ENCODE assay signal across 9 cellular contexts in the genomic region with DNA sequence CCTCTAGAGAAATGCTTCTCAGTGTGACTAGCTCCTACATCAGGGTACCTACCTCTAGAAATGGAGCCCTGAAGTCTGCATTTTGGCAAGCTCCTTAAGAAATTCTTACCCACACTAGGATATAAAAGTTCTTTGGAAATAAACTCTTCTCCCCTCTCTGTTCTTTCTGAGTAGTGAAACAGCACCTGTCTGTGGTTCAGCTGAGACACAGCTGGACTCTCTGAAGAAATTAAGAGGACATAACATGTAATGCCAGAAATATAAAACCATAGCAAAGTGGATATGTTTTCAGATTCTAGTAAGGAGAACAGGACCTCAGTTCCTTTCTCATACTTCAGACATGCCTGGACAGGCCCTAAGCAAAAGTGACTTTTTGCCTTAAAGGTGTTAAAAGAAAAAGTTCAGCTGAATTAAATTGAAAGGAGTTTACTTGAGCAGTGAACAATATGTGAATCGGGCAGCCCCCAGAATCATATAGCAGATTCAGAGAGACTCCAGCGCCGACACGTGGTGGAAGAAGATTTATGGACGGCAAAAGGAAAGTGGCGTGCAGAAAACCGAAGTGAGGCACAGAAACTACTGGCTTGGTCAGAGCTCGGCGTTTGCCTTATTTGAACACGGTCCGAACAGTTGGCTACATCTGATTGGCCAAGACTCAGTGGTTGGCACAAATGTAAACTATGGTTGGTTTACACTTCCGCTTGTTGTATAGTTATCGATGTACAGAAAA.
A peak's percentile ranks its signal among the peaks of the same experiment; 100 is the strongest.
DNase-seq lines count a peak whose midpoint lies in the region; ATAC-seq and TF ChIP-seq lines count a peak whose summit lies in the region.
"Had no signal": no experiment of that assay in that cellular context is flagged by ENCODE, and none has a peak within 500 bp of the region (broad histone marks: within the 10 kb centered on the region; RNA-seq: fewer than 3 reads in every experiment).

No MANE protein-coding gene starts in this region.

- H4K20me1 ChIP-seq in BLaER1, result no peaks in the 10 kb centered on the region

- peaks cover 5% of the 10 kb centered on the region; the same call in 1 of the 2 replicates for H3K27me3 Mint-ChIP-seq in HFFc6 (ENCODE audit: insufficient read depth)
- H3K27me3 Mint-ChIP-seq in activated B cell treated with CpG ODN at 0.5 μM for 24 hours, result no peaks in the 10 kb centered on the region

- CTCF ChIA-PET in activated B cell treated with CpG ODN at 0.5 μM for 24 hours (lab: Charles Lee), result interaction anchor here (0.9 to 2.0 kb wide), 4 partner anchors 245 to 366 kb away, joined by 3 to 9 read pairs (median 4); a partner anchor contains a TSS

- DNase-seq in HFFc6 (peak; percentile 9), activated B cell treated with CpG ODN at 0.5 μM for 24 hours (no peak), medulla oblongata (ENCODE audit: extremely low spot score) (peak; percentile 24), T-helper 9 cell (no peak), KBM-7 (no peak)

- ATAC-seq in activated B cell treated with CpG ODN at 0.5 μM for 24 hours (ENCODE audit: low read depth) (no peak), HG03097 (IDR thresholded peaks at IDR 0.05; ENCODE audit: low FRiP score, unreplicated experiment) (no peak), HG02763 (IDR thresholded peaks at IDR 0.05; ENCODE audit: unreplicated experiment) (no peak)

- intact Hi-C loops in activated B cell treated with CpG ODN at 0.5 μM for 24 hours (cut with micrococcal nuclease), result loop anchor here (1.0 to 10.0 kb wide), 2 partner anchors 55 to 365 kb away; no protein-coding TSS in a partner anchor

- H3K36me3 Mint-ChIP-seq in HFFc6 (ENCODE audit: low read depth), result no peaks in the 10 kb centered on the region
- peaks cover 48% of the 10 kb centered on the region for H3K36me3 Mint-ChIP-seq in activated B cell treated with CpG ODN at 0.5 μM for 24 hours (ENCODE audit: low read depth)
- H3K36me3 Mint-ChIP-seq: activated naive CD8-positive, alpha-beta T cell had no signal

- peak overlapping the region; percentile 25; the same call in 1 of the 2 replicates for H3K27ac ChIP-seq in BLaER1

- peak overlapping the region; percentile 34; the same call in 1 of the 2 replicates for H3K4me3 Mint-ChIP-seq in HFFc6
- H3K4me3 Mint-ChIP-seq in activated B cell treated with CpG ODN at 0.5 μM for 24 hours, result no peak overlapping the region
- H3K4me3 Mint-ChIP-seq: activated naive CD8-positive, alpha-beta T cell had no signal

- H3K36me3 ChIP-seq in BLaER1, result no peaks in the 10 kb centered on the region

- H3K9me3 Mint-ChIP-seq in HFFc6 (no peaks in the 10 kb centered on the region), activated B cell treated with CpG ODN at 0.5 μM for 24 hours (no peaks in the 10 kb centered on the region)

- in situ Hi-C loops in KBM-7 (cut with MboI; ENCODE audit: low pct_unique_long_range_greater_than_20kb, low sequenced_read_pairs), result no loop called here

- POLR2A ChIA-PET in activated B cell treated with CpG ODN at 0.5 μM for 24 hours (lab: Charles Lee), result interaction anchor here (0.6 kb wide), 1 partner anchor 300 kb away, joined by 4 read pairs; no protein-coding TSS in a partner anchor

- TF ChIP-seq CTCF in HFFc6 (IDR thresholded peaks at IDR 0.05), result peak; percentile 49
- TF ChIP-seq CTCF in activated B cell treated with CpG ODN at 0.5 μM for 24 hours (IDR thresholded peaks at IDR 0.05), result no peak

- H3K4me1 Mint-ChIP-seq in HFFc6 (ENCODE audit: low read depth) (peaks cover 8% of the 10 kb centered on the region), activated B cell treated with CpG ODN at 0.5 μM for 24 hours (peaks cover 28% of the 10 kb centered on the region)

- H3K27ac Mint-ChIP-seq in HFFc6 (no peak overlapping the region), activated B cell treated with CpG ODN at 0.5 μM for 24 hours (peak overlapping the region; percentile 4)
- H3K27ac Mint-ChIP-seq: activated naive CD8-positive, alpha-beta T cell had no signal

- H3K27me3 ChIP-seq in BLaER1, result no peaks in the 10 kb centered on the region

- H3K9ac ChIP-seq in BLaER1, result no peak overlapping the region

- H3K4me1 ChIP-seq in BLaER1, result peaks cover 46% of the 10 kb centered on the region

- peak overlapping the region; percentile 5; the same call in 1 of the 2 replicates for H3K4me2 ChIP-seq in BLaER1

- no peaks in the 10 kb centered on the region for H3K9me3 ChIP-seq in BLaER1

- no peak overlapping the region for H3K4me3 ChIP-seq in BLaER1

Comparison
In these comparisons a context has a peak if more than half of its experiments do, and no peak if none do; other contexts are left out.
1. DNase-seq: peak in HFFc6 (single experiment) and medulla oblongata (single experiment); none in activated B cell treated with CpG ODN at 0.5 μM for 24 hours (single experiment), T-helper 9 cell (single experiment) and KBM-7 (single experiment).